ENCODE assay signal across 9 cellular contexts in genomic region chr3:156551746-156552145, GRCh38. TPM values are rescaled to one million over a fixed set of nuclear protein-coding genes. Genes with fewer than 3 reads are reported as not detected.
DNase-seq lines count a peak whose midpoint lies in the region; TF ChIP-seq lines count a peak whose summit lies in the region.
"Had no signal": no experiment of that assay in that cellular context is flagged by ENCODE, and none has a peak within 500 bp of the region (broad histone marks: within the 10 kb centered on the region; RNA-seq: fewer than 3 reads in every experiment).

No MANE protein-coding gene starts in this region.

- peaks cover 75% of the 10 kb centered on the region for H3F3A ChIP-seq in GM23248 (ENCODE audit: insufficient read depth)

- peaks cover 59% of the 10 kb centered on the region for H3K4me1 ChIP-seq in A673 (ENCODE audit: insufficient read depth, low read length, poor library complexity, severe bottlenecking)
- H3K4me1 ChIP-seq in GM23248 (ENCODE audit: insufficient read depth) = peaks cover 64% of the 10 kb centered on the region

- peak overlapping the region; percentile 99 for H3K9ac ChIP-seq in GM23248

- peak overlapping the region; percentile 8 for H3K4me3 Mint-ChIP-seq in glutamatergic neuron (ENCODE audit: unreplicated experiment)

- WGBS in GM23248 (ENCODE audit: low coverage in 1 of 2, low lambda C conversion rate in 2 of 2, missing lambda C conversion rate in 2 of 2), 2 experiments = 21 to 30% methylated on average over 4 of the region's 4 CpGs

- H3K27me3 ChIP-seq in A673 (replicated peaks; ENCODE audit: insufficient read depth, low read depth, low read length, poor library complexity) = no peaks in the 10 kb centered on the region
- H3K27me3 ChIP-seq in GM23248 (replicated peaks; ENCODE audit: insufficient read depth) = no peaks in the 10 kb centered on the region

- TF ChIP-seq CTCF in A673 (conservative IDR thresholded peaks at IDR 0.05; ENCODE audit: low read depth, low read length) (no peak), glutamatergic neuron (IDR thresholded peaks at IDR 0.05; ENCODE audit: partially characterized antibody, unreplicated experiment) (no peak)

- H3K36me3 ChIP-seq in A673 (ENCODE audit: insufficient read depth, low read length, poor library complexity, severe bottlenecking) (peaks cover 71% of the 10 kb centered on the region), GM23248 (ENCODE audit: low read depth) (peaks cover 55% of the 10 kb centered on the region)

- H2AFZ ChIP-seq in GM23248 = no peak overlapping the region

- no peaks in the 10 kb centered on the region for H4K20me1 ChIP-seq in GM23248 (ENCODE audit: insufficient read depth)

- H3K27ac ChIP-seq in A673 (ENCODE audit: low read depth, low read length, poor library complexity, severe bottlenecking) = peak overlapping the region; percentile 88
- H3K27ac ChIP-seq in GM23248 = peak overlapping the region; percentile 98

- H3K9me3 ChIP-seq in A673 (ENCODE audit: low read depth, low read length, poor library complexity, severe bottlenecking) (no peaks in the 10 kb centered on the region), GM23248 (ENCODE audit: low read depth) (no peaks in the 10 kb centered on the region)

- H3K9me3 Mint-ChIP-seq in glutamatergic neuron (ENCODE audit: unreplicated experiment) = peaks cover 7% of the 10 kb centered on the region

- no peaks in the 10 kb centered on the region for H3K9me2 ChIP-seq in GM23248 (ENCODE audit: insufficient read depth)

- CTCF ChIA-PET in A673 (lab: Charles Lee) = no interaction called here

- in situ Hi-C loops in GM23248 (cut with MboI) = no loop called here

- peak overlapping the region; percentile 15 for H3K27ac Mint-ChIP-seq in glutamatergic neuron (ENCODE audit: unreplicated experiment)
- H3K27ac Mint-ChIP-seq: activated CD8-positive, alpha-beta T cell treated with anti-CD3 and anti-CD28 coated beads, Interleukin-2, amount 10 ng/mL, durations not matched to agents 7 days and 5 days had no signal

- H3K4me3 ChIP-seq in A673 (ENCODE audit: low read depth, low read length, poor library complexity, severe bottlenecking) (peak overlapping the region; percentile 93), GM23248 (peak overlapping the region; percentile 98)

- H3K27me3 Mint-ChIP-seq in glutamatergic neuron (ENCODE audit: unreplicated experiment) = peaks cover 4% of the 10 kb centered on the region

- peak overlapping the region; percentile 92 for H3K4me2 ChIP-seq in GM23248 (ENCODE audit: unreplicated experiment)

- H3K79me2 ChIP-seq in GM23248 (ENCODE audit: insufficient read depth) = peaks cover 82% of the 10 kb centered on the region

- POLR2A ChIA-PET in A673 (lab: Charles Lee; ENCODE audit: low non-redundant PET) = interaction anchor here (0.6 kb wide), 1 partner anchor 9 kb away, joined by 6 read pairs; no protein-coding TSS in a partner anchor

- H3K36me3 Mint-ChIP-seq in glutamatergic neuron (ENCODE audit: unreplicated experiment) = no peaks in the 10 kb centered on the region

- BruUV-seq in A673 (replicated peaks; lab: Mats Ljungman, UMichigan) = no TSS peak

- DNase-seq in A673 (ENCODE audit: low spot score) (no peak), GM23248 (peak; percentile 91), amniotic stem cell (lab: John Stamatoyannopoulos, UW) (peak; percentile 48), glutamatergic neuron (no peak), T1000 (lab: John Stamatoyannopoulos, UW) (no peak)
- DNase-seq in activated CD4-positive, CD25-positive, alpha-beta regulatory T cell treated with anti-CD3 and anti-CD28 coated beads, Interleukin-2, amount 50 U/mL, for 72 hours = no peak
- no peak for DNase-seq in stimulated activated CD4-positive, alpha-beta T cell treated with anti-CD3 and anti-CD28 coated beads, Interleukin-1b, Interleukin-23, amount 100 ng/mL, for 48 hours
- DNase-seq in stimulated activated CD4-positive, alpha-beta T cell treated with anti-CD3 and anti-CD28 coated beads, Interleukin-4, amount 100 ng/mL, for 1 hour = no peak
- DNase-seq: activated CD8-positive, alpha-beta T cell treated with anti-CD3 and anti-CD28 coated beads, Interleukin-2, amount 10 ng/mL, durations not matched to agents 7 days and 5 days had no signal

- peaks cover 22% of the 10 kb centered on the region for H3K4me1 Mint-ChIP-seq in glutamatergic neuron (ENCODE audit: low read depth, unreplicated experiment)

- intact Hi-C loops in A673 (cut with micrococcal nuclease; ENCODE audit: unreplicated experiment) = no loop called here

RNA-seq across cellular contexts. Expression of gene SSR3, which starts 3.2 kb away (rescaled TPM):
- total RNA-seq in A673 (2021) = 431 and 531 TPM in 2 replicates
- 364 and 409 TPM in 2 replicates for total RNA-seq in GM23248 (2014; rRNA removed; shearing (Covaris generic))
- polyA plus RNA-seq in GM23248 (2016; fragmentation: Nextera tagmentation; extraction: Ambion mirVana) = 551 and 566 TPM in 2 replicates
- total RNA-seq in glutamatergic neuron (ENCODE audit: unreplicated experiment) = 94.5 TPM

Comparison
In these comparisons a context has a peak if more than half of its experiments do, and no peak if none do; other contexts are left out.
1. DNase-seq: peak in GM23248 (single experiment) and amniotic stem cell (single experiment); none in A673 (single experiment), glutamatergic neuron (single experiment), T1000 (single experiment), activated CD4-positive, CD25-positive, alpha-beta regulatory T cell treated with anti-CD3 and anti-CD28 coated beads, Interleukin-2, amount 50 U/mL, for 72 hours (single experiment), stimulated activated CD4-positive, alpha-beta T cell treated with anti-CD3 and anti-CD28 coated beads, Interleukin-1b, Interleukin-23, amount 100 ng/mL, for 48 hours (single experiment) and stimulated activated CD4-positive, alpha-beta T cell treated with anti-CD3 and anti-CD28 coated beads, Interleukin-4, amount 100 ng/mL, for 1 hour (single experiment).